ENCODE assay signal across 1 cellular context in genomic region chr9:35646583-35647265, GRCh38.
A peak's percentile ranks its signal among the peaks of the same experiment; 100 is the strongest.
TF ChIP-seq lines count a peak whose summit lies in the region.

No MANE protein-coding gene starts in this region.

TF ChIP-seq in HepG2, 621 proteins besides CTCF, POLR2A, EP300 and RAD21 (continued from another document and continues in another):
- TF ChIP-seq ZNF784 (CRISPR knock-in tag; IDR thresholded peaks at IDR 0.05; ENCODE audit: borderline replicate concordance): peak; percentile 37; the same call in 1 of the 2 replicates
- TF ChIP-seq ZNF792 (CRISPR knock-in tag; IDR thresholded peaks at IDR 0.05): peak; percentile 59; the same call in 1 of the 2 replicates
- TF ChIP-seq ZNF878 (CRISPR knock-in tag; IDR thresholded peaks at IDR 0.05): no peak; the same call in 1 of the 2 replicates
- TF ChIP-seq HMGA1 (CRISPR knock-in tag; conservative IDR thresholded peaks at IDR 0.05): no peak
- TF ChIP-seq TERF1 (CRISPR knock-in tag; IDR thresholded peaks at IDR 0.05): no peak
- peak; percentile 77 for TF ChIP-seq POLR2AphosphoS5 (IDR thresholded peaks at IDR 0.05; ENCODE audit: low read depth, low read length)
- TF ChIP-seq MAZ (IDR thresholded peaks at IDR 0.05; ENCODE audit: borderline replicate concordance, low read depth, low read length): 0 out of 2 replicates have a peak, but pooled peaks have one; percentile 25
- TF ChIP-seq MAZ (CRISPR knock-in tag; IDR thresholded peaks at IDR 0.05; ENCODE audit: low read depth): peak; percentile 60; the same call in 1 of the 2 replicates
- no peak for TF ChIP-seq ZNF724P (CRISPR knock-in tag; IDR thresholded peaks at IDR 0.05; ENCODE audit: borderline replicate concordance)
- TF ChIP-seq ZKSCAN8 (CRISPR knock-in tag; IDR thresholded peaks at IDR 0.05; ENCODE audit: borderline replicate concordance): no peak
- TF ChIP-seq EHMT2 (IDR thresholded peaks at IDR 0.05; ENCODE audit: borderline replicate concordance, low read depth, low read length): no peak
- no peak for TF ChIP-seq MTF1 (CRISPR knock-in tag; IDR thresholded peaks at IDR 0.05)
- no peak for TF ChIP-seq ZNF615 (CRISPR knock-in tag; IDR thresholded peaks at IDR 0.05; ENCODE audit: borderline replicate concordance)
- no peak for TF ChIP-seq KLF13 (CRISPR knock-in tag; IDR thresholded peaks at IDR 0.05)
- peak; percentile 15 for TF ChIP-seq ASH2L (IDR thresholded peaks at IDR 0.05; ENCODE audit: insufficient read length, low read depth, low read length)
- TF ChIP-seq ZNF782 (CRISPR knock-in tag; IDR thresholded peaks at IDR 0.05; ENCODE audit: borderline replicate concordance): no peak
- peak; percentile 86 for TF ChIP-seq ZSCAN21 (CRISPR knock-in tag; IDR thresholded peaks at IDR 0.05; ENCODE audit: borderline replicate concordance)
- TF ChIP-seq MEIS1 (CRISPR knock-in tag; IDR thresholded peaks at IDR 0.05; ENCODE audit: borderline replicate concordance): peak; percentile 56; the same call in 1 of the 2 replicates
- TF ChIP-seq ZNF567 (CRISPR knock-in tag; IDR thresholded peaks at IDR 0.05; ENCODE audit: borderline replicate concordance): 0 out of 2 replicates have a peak, but pooled peaks have one; percentile 36
- peak; percentile 75 for TF ChIP-seq UBTF (CRISPR knock-in tag; IDR thresholded peaks at IDR 0.05)
- TF ChIP-seq TFAP4 (IDR thresholded peaks at IDR 0.05; ENCODE audit: borderline replicate concordance, low read depth): no peak
- TF ChIP-seq HBP1 (CRISPR knock-in tag; IDR thresholded peaks at IDR 0.05; ENCODE audit: low read depth): no peak; the same call in 1 of the 2 replicates
- no peak for TF ChIP-seq PCBP2 (optimal IDR thresholded peaks at IDR 0.05; ENCODE audit: low read depth, low read length, poor library complexity, severe bottlenecking)
- no peak for TF ChIP-seq SRSF4 (IDR thresholded peaks at IDR 0.05; ENCODE audit: low read depth, low read length, poor library complexity, severe bottlenecking)
- TF ChIP-seq ZSCAN9 (CRISPR knock-in tag; IDR thresholded peaks at IDR 0.05; ENCODE audit: borderline replicate concordance): no peak
- TF ChIP-seq ARID5B (CRISPR knock-in tag; IDR thresholded peaks at IDR 0.05): peak; percentile 37; the same call in 1 of the 2 replicates
- no peak for TF ChIP-seq USF2 (IDR thresholded peaks at IDR 0.05; ENCODE audit: low read depth, low read length)
- TF ChIP-seq USF2 (CRISPR knock-in tag; IDR thresholded peaks at IDR 0.05; ENCODE audit: borderline replicate concordance): no peak
- TF ChIP-seq KLF15 (CRISPR knock-in tag; IDR thresholded peaks at IDR 0.05; ENCODE audit: borderline replicate concordance): no peak
- TF ChIP-seq SPEN (CRISPR knock-in tag; IDR thresholded peaks at IDR 0.05; ENCODE audit: low read depth): peak; percentile 52
- TF ChIP-seq ZNF232 (CRISPR knock-in tag; IDR thresholded peaks at IDR 0.05; ENCODE audit: borderline replicate concordance): peak; percentile 59; the same call in 1 of the 2 replicates
- TF ChIP-seq U2AF1 (optimal IDR thresholded peaks at IDR 0.05; ENCODE audit: low read depth, low read length): no peak
- TF ChIP-seq NR1H2 (CRISPR knock-in tag; IDR thresholded peaks at IDR 0.05; ENCODE audit: borderline replicate concordance, low read depth): no peak
- no peak for TF ChIP-seq AGO2 (optimal IDR thresholded peaks at IDR 0.05; ENCODE audit: low read depth, low read length)
- no peak for TF ChIP-seq FOXP1 (IDR thresholded peaks at IDR 0.05)
- TF ChIP-seq FOXP1 (CRISPR knock-in tag; IDR thresholded peaks at IDR 0.05): no peak
- no peak for TF ChIP-seq PHB2 (IDR thresholded peaks at IDR 0.05; ENCODE audit: partially characterized antibody)
- TF ChIP-seq ZBTB21 (CRISPR knock-in tag; IDR thresholded peaks at IDR 0.05): no peak
- peak; percentile 88 for TF ChIP-seq HCFC1 (IDR thresholded peaks at IDR 0.05; ENCODE audit: low read depth, low read length)
- peak; percentile 31 for TF ChIP-seq ZNF18 (CRISPR knock-in tag; IDR thresholded peaks at IDR 0.05; ENCODE audit: insufficient replicate concordance)
- no peak for TF ChIP-seq TEF (CRISPR knock-in tag; IDR thresholded peaks at IDR 0.05)
- TF ChIP-seq ZBTB7A (CRISPR knock-in tag; IDR thresholded peaks at IDR 0.05): no peak
- TF ChIP-seq THAP8 (CRISPR knock-in tag; IDR thresholded peaks at IDR 0.05; ENCODE audit: borderline replicate concordance): no peak
- TF ChIP-seq BRD4 (CRISPR knock-in tag; IDR thresholded peaks at IDR 0.05): no peak; the same call in 1 of the 2 replicates
- peak; percentile 66; the same call in 1 of the 2 replicates for TF ChIP-seq ZBTB26 (CRISPR knock-in tag; IDR thresholded peaks at IDR 0.05; ENCODE audit: borderline replicate concordance)
- 0 out of 2 replicates have a peak, but pooled peaks have one; percentile 62 for TF ChIP-seq ZNF501 (CRISPR knock-in tag; IDR thresholded peaks at IDR 0.05)
- no peak for TF ChIP-seq ZNF629 (CRISPR knock-in tag; conservative IDR thresholded peaks at IDR 0.05)
- peak; percentile 83; the same call in 1 of the 2 replicates for TF ChIP-seq SMAD1 (CRISPR knock-in tag; IDR thresholded peaks at IDR 0.05; ENCODE audit: borderline replicate concordance, low read depth)
- TF ChIP-seq ZFP62 (CRISPR knock-in tag; IDR thresholded peaks at IDR 0.05): no peak
